7 cellular contexts compared by ENCODE assay signal in the genomic region with DNA sequence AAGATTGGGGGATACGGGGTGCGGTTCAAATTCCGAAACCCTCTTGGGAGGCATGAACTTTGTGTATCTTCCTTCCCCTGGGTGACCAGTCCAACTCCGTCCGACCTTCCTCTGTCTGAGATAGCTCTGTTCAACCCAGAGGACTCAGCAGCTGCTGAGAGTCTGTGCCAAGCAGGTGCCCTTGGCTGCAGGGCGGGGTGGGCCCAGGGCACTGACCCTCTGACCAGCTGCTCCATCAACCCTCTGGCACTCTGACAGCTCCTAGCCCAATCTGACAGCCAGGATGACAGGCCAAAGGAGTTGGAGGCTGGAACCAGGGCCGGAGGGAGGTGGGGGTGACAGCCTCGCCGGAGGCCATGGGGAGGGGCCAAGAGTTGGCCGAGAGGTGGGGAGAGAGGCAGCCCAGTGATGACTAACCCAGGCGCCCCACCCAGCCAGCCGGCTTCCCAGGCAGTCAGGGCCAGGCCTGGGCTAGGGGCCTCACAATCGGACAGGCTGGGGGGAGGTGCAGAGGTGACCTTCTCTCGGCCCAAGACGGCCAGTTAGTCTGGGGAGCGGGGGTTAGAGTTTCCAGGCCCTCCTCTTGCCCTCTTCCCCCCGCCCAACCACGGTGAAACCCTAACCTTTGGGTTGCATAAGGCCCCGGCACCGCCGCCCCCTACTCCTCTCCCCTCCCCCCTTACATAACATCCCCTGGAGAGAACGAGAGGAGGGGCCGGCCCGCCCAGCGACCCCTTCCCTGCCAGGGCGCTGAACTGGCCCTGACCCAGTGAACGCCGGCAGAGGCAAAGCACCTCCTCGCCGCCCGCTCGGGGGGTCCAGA. TPM values are rescaled to one million over a fixed set of nuclear protein-coding genes. Genes with fewer than 3 reads are reported as not detected.
DNase-seq lines count a peak whose midpoint lies in the region; ATAC-seq, FAIRE-seq and TF ChIP-seq lines count a peak whose summit lies in the region.

No MANE protein-coding gene starts in this region.

- peaks cover 17% of the 10 kb centered on the region for H3K36me3 Mint-ChIP-seq in astrocyte (ENCODE audit: low read depth, unreplicated experiment)

- no peaks in the 10 kb centered on the region for H3K27me3 ChIP-seq in RWPE2 (ENCODE audit: insufficient read depth, poor library complexity, severe bottlenecking)
- no peaks in the 10 kb centered on the region for H3K27me3 ChIP-seq in astrocyte (ENCODE audit: insufficient read depth, low read length)
- no peaks in the 10 kb centered on the region for H3K27me3 ChIP-seq in rectal smooth muscle tissue (ENCODE audit: control insufficient read depth, insufficient read depth, low read length)

- H3K4me3 ChIP-seq in RWPE2 (ENCODE audit: severe bottlenecking) (peak overlapping the region; percentile 68), astrocyte (ENCODE audit: insufficient read depth, low read depth, low read length) (peak overlapping the region; percentile 80), rectal smooth muscle tissue (ENCODE audit: low read length) (peak overlapping the region; percentile 77)

- H3K4me3 Mint-ChIP-seq in astrocyte (ENCODE audit: unreplicated experiment) = peak overlapping the region; percentile 96

- TF ChIP-seq CTCF in RWPE2 (IDR thresholded peaks at IDR 0.05; ENCODE audit: poor library complexity, severe bottlenecking) (no peak), astrocyte (IDR thresholded peaks at IDR 0.05; ENCODE audit: insufficient read depth, low read depth, low read length) (no peak)

- H4K20me1 ChIP-seq in astrocyte (ENCODE audit: insufficient read depth, low read length) = peaks cover 47% of the 10 kb centered on the region

- H3K36me3 ChIP-seq in RWPE2 (ENCODE audit: low read depth) (peaks cover 33% of the 10 kb centered on the region), astrocyte (ENCODE audit: insufficient read depth, low read length) (peaks cover 31% of the 10 kb centered on the region), rectal smooth muscle tissue (ENCODE audit: control insufficient read depth, insufficient read depth, low read length) (peaks cover 13% of the 10 kb centered on the region)

- H3K4me1 ChIP-seq in RWPE2 (ENCODE audit: insufficient read depth, poor library complexity, severe bottlenecking) (peaks cover 22% of the 10 kb centered on the region), astrocyte (ENCODE audit: insufficient read depth, low read length) (peaks cover 28% of the 10 kb centered on the region), rectal smooth muscle tissue (ENCODE audit: control insufficient read depth, insufficient read depth, low read length) (peaks cover 24% of the 10 kb centered on the region)

- H3K4me1 Mint-ChIP-seq in astrocyte (ENCODE audit: low read depth, unreplicated experiment) = peaks cover 25% of the 10 kb centered on the region

- H2AFZ ChIP-seq in astrocyte (ENCODE audit: low read depth, low read length) = no peak overlapping the region

- no peaks in the 10 kb centered on the region for H3K9me3 Mint-ChIP-seq in astrocyte (ENCODE audit: unreplicated experiment)

- peaks cover 54% of the 10 kb centered on the region for H3K79me2 ChIP-seq in astrocyte (ENCODE audit: insufficient read depth, low read length)

- no peaks in the 10 kb centered on the region for H3K9me3 ChIP-seq in RWPE2 (ENCODE audit: severe bottlenecking)
- no peaks in the 10 kb centered on the region for H3K9me3 ChIP-seq in astrocyte (ENCODE audit: insufficient read depth, low read depth, low read length)

- no peaks in the 10 kb centered on the region for H3K27me3 Mint-ChIP-seq in astrocyte (ENCODE audit: low read depth, unreplicated experiment)

- DNase-seq in HCEC 1CT = peak; percentile 87
- peak; percentile 96 for DNase-seq in RWPE2 (ENCODE audit: low spot score)
- DNase-seq in astrocyte (ENCODE audit: low read depth) = peak; percentile 77
- peak; percentile 91 for DNase-seq in hepatic stellate cell (ENCODE audit: low spot score)
- no peak for DNase-seq in NCI-H2171 treated with DMSO at 0.1 percent for 48 hours (lab: John Stamatoyannopoulos, UW)

- H3K4me2 ChIP-seq in astrocyte (ENCODE audit: low read length) = peak overlapping the region; percentile 97

- H3K27ac ChIP-seq in RWPE2 (ENCODE audit: poor library complexity, severe bottlenecking) (peak overlapping the region; percentile 93), astrocyte (ENCODE audit: low read depth, low read length) (peak overlapping the region; percentile 82), rectal smooth muscle tissue (ENCODE audit: low read depth, low read length) (peak overlapping the region; percentile 99)

- peak overlapping the region; percentile 94 for H3K27ac Mint-ChIP-seq in astrocyte (ENCODE audit: unreplicated experiment)

- FAIRE-seq in astrocyte (lab: Jason Lieb, UNC) = no peak

- ATAC-seq in RWPE2 (ENCODE audit: low read depth) (peak; percentile 44), HG02970 (IDR thresholded peaks at IDR 0.05; ENCODE audit: low FRiP score, unreplicated experiment) (no peak)

- H3K9ac ChIP-seq in astrocyte (ENCODE audit: low read length) (peak overlapping the region; percentile 86), rectal smooth muscle tissue (ENCODE audit: low read length) (peak overlapping the region; percentile 83)

RNA-seq across cellular contexts. Expression of a gene that starts 5.0 kb away (rescaled TPM):
- 5.9 and 6.0 TPM in 2 replicates for total RNA-seq in astrocyte

RNA-seq across cellular contexts. Expression of a gene that starts 9.3 kb away (rescaled TPM):
- total RNA-seq in astrocyte = 12.3 and 13.9 TPM in 2 replicates

RNA-seq across cellular contexts. Expression of a gene that starts 27.5 kb away (rescaled TPM):
- total RNA-seq in astrocyte = 0.11 and 0.29 TPM in 2 replicates

RNA-seq across cellular contexts. Expression of a gene that starts 30.5 kb away (rescaled TPM):
- 202 TPM in 2 replicates for total RNA-seq in astrocyte

RNA-seq across cellular contexts. Expression of a gene that starts 46.7 kb away (rescaled TPM):
- total RNA-seq in astrocyte = 26.6 and 43.8 TPM in 2 replicates
